In genomic region chr22:36336246-36337182, GRCh38 we compare ENCODE assay signal across 9 cellular contexts. TPM values are rescaled to one million over a fixed set of nuclear protein-coding genes. Genes with fewer than 3 reads are reported as not detected.
DNase-seq lines count a peak whose midpoint lies in the region; ATAC-seq and TF ChIP-seq lines count a peak whose summit lies in the region.
"Had no signal": no experiment of that assay in that cellular context is flagged by ENCODE, and none has a peak within 500 bp of the region (broad histone marks: within the 10 kb centered on the region; RNA-seq: fewer than 3 reads in every experiment).

No MANE protein-coding gene starts in this region.

- peaks cover 93% of the 10 kb centered on the region for H3K79me2 ChIP-seq in PC-3 (ENCODE audit: low read length)

- 73% methylated on average over 26 of the region's 26 CpGs for WGBS in liver

- no peak overlapping the region for H2AFZ ChIP-seq in PC-3 (ENCODE audit: low read length)

- TF ChIP-seq RAD21 in liver (IDR thresholded peaks at IDR 0.05), result peak in 1 of 2 donors; percentile 12

- H3K9me3 ChIP-seq in liver (ENCODE audit: control insufficient read depth in 4 of 4, low read length in 3 of 4), result no peaks in the 10 kb centered on the region
- no peaks in the 10 kb centered on the region for H3K9me3 ChIP-seq in subcutaneous abdominal adipose tissue (ENCODE audit: control insufficient read depth in 5 of 5, low read length in 5 of 5)
- no peaks in the 10 kb centered on the region for H3K9me3 ChIP-seq in PC-3 (ENCODE audit: low read length)

- H3K9ac ChIP-seq in liver (ENCODE audit: low read depth in 1 of 2, low read length in 2 of 2) (no peak overlapping the region), subcutaneous abdominal adipose tissue (ENCODE audit: low read length in 5 of 5) (peak overlapping the region in 2 of 5 donors; percentile 26 to 44), PC-3 (ENCODE audit: low read length) (no peak overlapping the region)

- BruUV-seq in PC-3 (replicated peaks; lab: Mats Ljungman, UMichigan), result no TSS peak

- H3K4me1 ChIP-seq in liver (ENCODE audit: control insufficient read depth in 4 of 4, insufficient read depth in 4 of 4, low read length in 3 of 4) (peaks cover 12 to 58% (median 39%) of the 10 kb centered on the region in 4 donors), subcutaneous abdominal adipose tissue (ENCODE audit: control insufficient read depth in 5 of 5, insufficient read depth in 5 of 5, low read length in 5 of 5) (peaks cover 29 to 93% (median 68%) of the 10 kb centered on the region in 5 donors), PC-3 (ENCODE audit: insufficient read depth, low read length) (peaks cover 43% of the 10 kb centered on the region)

- H3F3A ChIP-seq in PC-3 (ENCODE audit: low read length, unreplicated experiment), result peaks cover 23% of the 10 kb centered on the region

- intact Hi-C loops in PC-3 (cut with micrococcal nuclease), result no loop called here

- no peak overlapping the region for H3K4me2 ChIP-seq in PC-3 (ENCODE audit: low read length)

- H3K27ac ChIP-seq in angular gyrus (ENCODE audit: low read depth, low read length), result peak overlapping the region; percentile 96
- peak overlapping the region; percentile 14 to 53 for H3K27ac ChIP-seq in liver (ENCODE audit: low read depth in 1 of 2, low read length in 2 of 2)
- peak overlapping the region; percentile 95 for H3K27ac ChIP-seq in subcutaneous abdominal adipose tissue (ENCODE audit: low read depth, low read length)
- H3K27ac ChIP-seq in PC-3 (ENCODE audit: low read length), result no peak overlapping the region

- TF ChIP-seq CTCF in liver (IDR thresholded peaks at IDR 0.05; ENCODE audit: low read depth, low read length, missing input control) (no peak), PC-3 (conservative IDR thresholded peaks at IDR 0.05; ENCODE audit: low read depth, low read length) (no peak)

- POLR2A ChIA-PET in PC-3 (lab: Charles Lee; ENCODE audit: unreplicated experiment), result no interaction called here

- no peaks in the 10 kb centered on the region for H3K27me3 ChIP-seq in liver (ENCODE audit: control insufficient read depth in 4 of 4, insufficient read depth in 4 of 4, low read length in 3 of 4)
- no peaks in the 10 kb centered on the region for H3K27me3 ChIP-seq in subcutaneous abdominal adipose tissue (ENCODE audit: control insufficient read depth in 5 of 5, insufficient read depth in 4 of 5, low read length in 5 of 5)
- no peaks in the 10 kb centered on the region for H3K27me3 ChIP-seq in PC-3 (ENCODE audit: low read length)

- H3K36me3 ChIP-seq in liver (ENCODE audit: control insufficient read depth in 4 of 4, insufficient read depth in 3 of 4, low read depth in 1 of 4, low read length in 3 of 4) (peaks cover 0 to 37% (median 29%) of the 10 kb centered on the region in 4 donors), subcutaneous abdominal adipose tissue (ENCODE audit: control insufficient read depth in 5 of 5, insufficient read depth in 5 of 5, low read length in 5 of 5) (peaks cover 0 to 75% (median 63%) of the 10 kb centered on the region in 5 donors), PC-3 (ENCODE audit: low read depth, low read length) (peaks cover 63% of the 10 kb centered on the region)

- DNase-seq in NCI-H2171 treated with DMSO at 0.1 percent for 48 hours (lab: John Stamatoyannopoulos, UW) (peak; percentile 32), NCI-H2171 (lab: John Stamatoyannopoulos, UW) (no peak), ecto neural progenitor cell (ENCODE audit: low spot score) (no peak), PC-3 (no peak)
- no peak for DNase-seq in stimulated activated CD4-positive, alpha-beta T cell treated with anti-CD3 and anti-CD28 coated beads, Interleukin-2, amount 100 ng/mL, for 24 hours
- DNase-seq: stimulated activated CD8-positive, alpha-beta memory T cell treated with anti-CD3 and anti-CD28 coated beads, Interleukin-4, amount 100 ng/mL, for 48 hours had no signal

- H4K20me1 ChIP-seq in PC-3 (ENCODE audit: low read length), result peaks cover 32% of the 10 kb centered on the region

- CTCF ChIA-PET in PC-3 (lab: Charles Lee), result no interaction called here

- H3K4me3 ChIP-seq in liver (ENCODE audit: low read depth in 1 of 3, low read length in 3 of 3) (no peak overlapping the region), subcutaneous abdominal adipose tissue (ENCODE audit: low read depth in 1 of 5, low read length in 5 of 5) (no peak overlapping the region), PC-3 (ENCODE audit: low read length) (no peak overlapping the region)

- H3K9me2 ChIP-seq in PC-3 (replicated peaks; ENCODE audit: low read length), result no peaks in the 10 kb centered on the region

- no peak for ATAC-seq in PC-3

TF ChIP-seq in liver, 16 proteins besides CTCF, POLR2A, EP300 and RAD21:
- TF ChIP-seq FOXA2 (IDR thresholded peaks at IDR 0.05), result no peak
- no peak for TF ChIP-seq REST (IDR thresholded peaks at IDR 0.05)
- no peak for TF ChIP-seq HNF4A (conservative IDR thresholded peaks at IDR 0.05)
- no peak for TF ChIP-seq ZBTB33 (IDR thresholded peaks at IDR 0.05)

RNA-seq across cellular contexts. Expression of gene MYH9, which starts 51.3 kb away (rescaled TPM):
- total RNA-seq in liver (100 to 1,000 TPM; 123 to 150 TPM), PC-3 (2014; rRNA removed) (357 and 546 TPM in 2 replicates)
- polyA plus RNA-seq in liver, result 10 to 100 TPM; 32.3 to 74.1 TPM
